Comparison of ENCODE assay signal across 16 cellular contexts in the genomic region with DNA sequence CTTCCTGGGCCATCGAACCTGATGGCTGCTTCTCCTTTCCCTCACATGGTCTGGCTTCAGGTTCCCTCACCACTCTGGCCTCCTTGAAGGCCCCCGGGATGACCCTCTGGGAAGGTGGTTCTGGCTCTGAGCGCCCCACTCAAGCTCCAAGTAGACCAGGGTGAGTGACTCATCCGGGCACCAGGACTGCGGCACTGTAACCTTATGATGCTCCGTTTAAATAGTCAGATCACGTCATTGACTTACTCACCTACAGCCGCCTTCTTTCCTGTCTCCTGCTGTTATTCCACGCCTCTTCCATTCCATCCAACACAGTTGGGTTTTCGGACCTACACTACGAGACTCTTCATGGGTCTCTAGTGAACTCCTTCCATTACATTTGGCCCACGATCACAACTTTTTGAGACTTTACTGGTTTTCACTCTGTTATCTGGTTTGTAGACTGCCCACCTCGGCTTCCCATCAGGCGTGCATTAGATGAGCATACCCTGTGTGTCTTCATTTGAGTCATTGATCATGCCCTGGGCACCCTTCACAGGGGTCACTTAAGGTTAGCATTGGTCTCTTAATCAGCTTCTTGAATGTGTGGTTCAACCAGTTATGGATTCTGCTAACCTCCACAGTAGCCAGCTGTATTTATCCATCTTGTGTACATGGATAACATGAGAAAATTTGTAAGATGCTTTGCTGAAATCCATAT.
A peak's percentile ranks its signal among the peaks of the same experiment; 100 is the strongest.
DNase-seq lines count a peak whose midpoint lies in the region; ATAC-seq, FAIRE-seq and TF ChIP-seq lines count a peak whose summit lies in the region.
"Had no signal": no experiment of that assay in that cellular context is flagged by ENCODE, and none has a peak within 500 bp of the region (broad histone marks: within the 10 kb centered on the region; RNA-seq: fewer than 3 reads in every experiment).

No MANE protein-coding gene starts in this region.

- TF ChIP-seq POLR2A in GM18505 (IDR thresholded peaks at IDR 0.05; ENCODE audit: borderline replicate concordance, extremely low read depth, insufficient read depth, insufficient read length) = no peak

- no peaks in the 10 kb centered on the region for H3K79me1 ChIP-seq in mesenchymal stem cell (replicated peaks; ENCODE audit: low read length, poor library complexity, severe bottlenecking)

- H2BK5ac ChIP-seq in mesenchymal stem cell (ENCODE audit: low read depth, low read length, poor library complexity, severe bottlenecking) = no peak overlapping the region

- no peaks in the 10 kb centered on the region for H3K9me3 ChIP-seq in mesenchymal stem cell (ENCODE audit: control insufficient read depth, low read length)

- H3K4me2 ChIP-seq in mesenchymal stem cell (ENCODE audit: low read length, poor library complexity, severe bottlenecking) = no peak overlapping the region

- no peak overlapping the region for H2BK15ac ChIP-seq in mesenchymal stem cell (ENCODE audit: low read depth, poor library complexity, severe bottlenecking)

- CTCF ChIA-PET in AG04449 (lab: Yijun Ruan, JAX) = interaction anchor here (1.1 to 4.3 kb wide), 6 partner anchors 11 to 77 kb away, joined by 3 to 28 read pairs (median 10); no protein-coding TSS in a partner anchor

- peak overlapping the region; percentile 65 for H2AK5ac ChIP-seq in mesenchymal stem cell (ENCODE audit: low read length, severe bottlenecking)

- H3K27me3 ChIP-seq in bronchial epithelial cell (ENCODE audit: control insufficient read depth, insufficient read depth, low read length) (no peaks in the 10 kb centered on the region), mesenchymal stem cell (ENCODE audit: control insufficient read depth in 1 of 2, insufficient read depth in 1 of 2, low read length in 2 of 2) (no peaks in the 10 kb centered on the region)

- H3K9ac ChIP-seq in mesenchymal stem cell (ENCODE audit: low read length) = no peak overlapping the region

- H4K91ac ChIP-seq in mesenchymal stem cell (ENCODE audit: low read length) = no peak overlapping the region

- H2BK12ac ChIP-seq in mesenchymal stem cell (ENCODE audit: low read length in 2 of 2) = no peak overlapping the region

- peak overlapping the region; percentile 91 for H3K27ac ChIP-seq in mesenchymal stem cell (ENCODE audit: low read length, poor library complexity, severe bottlenecking)
- H3K27ac ChIP-seq: VCaP had no signal

- no peak overlapping the region for H2AFZ ChIP-seq in mesenchymal stem cell (ENCODE audit: low read depth, low read length)

- no peak overlapping the region for H2BK120ac ChIP-seq in mesenchymal stem cell (ENCODE audit: low read depth, low read length)

- FAIRE-seq in HTR-8/SVneo (lab: Jason Lieb, UNC) (no peak), bronchial epithelial cell (lab: Jason Lieb, UNC) (no peak)

- H4K8ac ChIP-seq in mesenchymal stem cell (ENCODE audit: low read length) = no peak overlapping the region

- ATAC-seq in GM21737 (IDR thresholded peaks at IDR 0.05; ENCODE audit: unreplicated experiment) = no peak
- no peak for ATAC-seq in GM18505 (IDR thresholded peaks at IDR 0.05; ENCODE audit: unreplicated experiment)

- H3K4me1 ChIP-seq in mesenchymal stem cell (ENCODE audit: control insufficient read depth, insufficient read depth, low read depth, low read length) = peaks cover 20% of the 10 kb centered on the region

- POLR2A ChIA-PET in AG04449 (lab: Yijun Ruan, JAX) = no interaction called here

- no peak overlapping the region for H3K4me3 ChIP-seq in AG04449 (ENCODE audit: low read depth, low read length)
- H3K4me3 ChIP-seq in bronchial epithelial cell (ENCODE audit: low read depth, low read length) = no peak overlapping the region
- H3K4me3 ChIP-seq in mesenchymal stem cell (ENCODE audit: insufficient read depth in 1 of 2, low read depth in 1 of 2, low read length in 2 of 2) = no peak overlapping the region

- 84% methylated on average over 14 of the region's 14 CpGs for WGBS in mesenchymal stem cell

- H3K18ac ChIP-seq in mesenchymal stem cell (ENCODE audit: low read depth in 1 of 2, low read length in 2 of 2) = no peak overlapping the region

- TF ChIP-seq CTCF in AG04449 (IDR thresholded peaks at IDR 0.05; ENCODE audit: insufficient read depth, low read length, missing control alignments) = no peak
- no peak for TF ChIP-seq CTCF in bronchial epithelial cell (IDR thresholded peaks at IDR 0.05; ENCODE audit: insufficient read depth, low read length, severe bottlenecking)

- DNase-seq in AG04449 (ENCODE audit: low read depth, low spot score) = peak; percentile 49
- DNase-seq in HTR-8/SVneo (ENCODE audit: insufficient read length, low spot score) = peak; percentile 44
- peak; percentile 52 for DNase-seq in bronchial epithelial cell (ENCODE audit: low read depth)
- peak; percentile 46 for DNase-seq in mesenchymal stem cell
- DNase-seq in GDM1 (lab: John Stamatoyannopoulos, UW) = no peak
- DNase-seq in UCSD-AML1 (lab: John Stamatoyannopoulos, UW; ENCODE audit: unreplicated experiment) = no peak
- DNase-seq: AML-193, endodermal cell, hypothalamus, NCI-H1694 treated with DMSO at 0.1 percent for 48 hours, NCI-H748 treated with DMSO at 0.1 percent for 48 hours, occipital lobe, SHP77 had no signal

- no peaks in the 10 kb centered on the region for H3K36me3 ChIP-seq in bronchial epithelial cell (ENCODE audit: control insufficient read depth, insufficient read depth, low read length)
- H3K36me3 ChIP-seq in mesenchymal stem cell (ENCODE audit: control insufficient read depth in 1 of 2, insufficient read depth in 2 of 2, low read depth in 1 of 2, low read length in 2 of 2) = peaks cover 0 to under 1% of the 10 kb centered on the region in 2 experiments

- no peak overlapping the region for H3K14ac ChIP-seq in mesenchymal stem cell (ENCODE audit: low read length in 2 of 2)

- H3K23ac ChIP-seq in mesenchymal stem cell (ENCODE audit: low read length in 2 of 2) = no peak overlapping the region

- no peak overlapping the region for H3K4ac ChIP-seq in mesenchymal stem cell (ENCODE audit: low read depth in 1 of 2, low read length in 2 of 2)

Comparison
In these comparisons a context has a peak if more than half of its experiments do, and no peak if none do; other contexts are left out.
1. DNase-seq: peak in AG04449 (single experiment), HTR-8/SVneo (single experiment), bronchial epithelial cell (single experiment) and mesenchymal stem cell (single experiment); none in GDM1 (single experiment) and UCSD-AML1 (single experiment).